Comparison of ENCODE assay signal across 16 cellular contexts in genomic region chr7:1915326-1915725, GRCh38.
DNase-seq lines count a peak whose midpoint lies in the region; ATAC-seq, FAIRE-seq and TF ChIP-seq lines count a peak whose summit lies in the region.
"Had no signal": no experiment of that assay in that cellular context is flagged by ENCODE, and none has a peak within 500 bp of the region (broad histone marks: within the 10 kb centered on the region; RNA-seq: fewer than 3 reads in every experiment).

No MANE protein-coding gene starts in this region.

- ATAC-seq in Right ventricle myocardium inferior (no peak), HG02610 (IDR thresholded peaks at IDR 0.05; ENCODE audit: unreplicated experiment) (no peak), GM21576 (IDR thresholded peaks at IDR 0.05; ENCODE audit: unreplicated experiment) (no peak)
- ATAC-seq: GM12878 had no signal

- H3K27me3 ChIP-seq in left ventricle myocardium inferior (ENCODE audit: low read depth) (no peaks in the 10 kb centered on the region), BLaER1 (no peaks in the 10 kb centered on the region), H1 (replicated peaks in 1 of 4; ENCODE audit: control insufficient read depth in 3 of 4, extremely low read depth in 1 of 4, insufficient read depth in 3 of 4, low read length in 3 of 4) (no peaks in the 10 kb centered on the region), neural progenitor cell (no peaks in the 10 kb centered on the region)

- intact Hi-C loops in Right ventricle myocardium inferior (cut with DNase I) (no loop called here), left ventricle myocardium inferior (cut with micrococcal nuclease) (no loop called here)

- H3K79me2 ChIP-seq in H1 (ENCODE audit: control insufficient read depth in 1 of 2, insufficient read depth in 2 of 2, low read length in 2 of 2) (no peaks in the 10 kb centered on the region), neural progenitor cell (ENCODE audit: low read depth) (no peaks in the 10 kb centered on the region)

- H4K5ac ChIP-seq in H1 (ENCODE audit: insufficient read length, low read depth, low read length): no peak overlapping the region

- H3K4me2 ChIP-seq in BLaER1: 0 out of 2 replicates have a peak overlapping the region, but pooled peaks have one; percentile 14
- H3K4me2 ChIP-seq in H1 (ENCODE audit: insufficient read depth in 1 of 2, low read depth in 2 of 2, low read length in 2 of 2): no peak overlapping the region
- H3K4me2 ChIP-seq in neural progenitor cell: no peak overlapping the region

- TF ChIP-seq POLR2A in H1 (IDR thresholded peaks at IDR 0.05; ENCODE audit: control extremely low read depth in 1 of 2, low read depth in 2 of 2, low read length in 2 of 2): no peak

- H3K23ac ChIP-seq in H1 (ENCODE audit: insufficient read length): no peak overlapping the region

- no peak overlapping the region for H3K18ac ChIP-seq in H1 (ENCODE audit: extremely low read depth, low read length)

- H3K79me1 ChIP-seq in H1 (ENCODE audit: low read depth, low read length): no peaks in the 10 kb centered on the region; the same call in 1 of the 2 replicates

- H3K9me3 Mint-ChIP-seq in neural progenitor cell: no peaks in the 10 kb centered on the region
- H3K9me3 Mint-ChIP-seq in immature natural killer cell: no peaks in the 10 kb centered on the region

- POLR2A ChIA-PET in H1 (lab: Charles Lee; ENCODE audit: partially characterized antibody): no interaction called here

- H3K23me2 ChIP-seq in H1 (ENCODE audit: low read depth, low read length): no peaks in the 10 kb centered on the region

- H3K27me3 Mint-ChIP-seq in neural progenitor cell (ENCODE audit: insufficient read depth, low read depth) (peaks cover 3% of the 10 kb centered on the region), immature natural killer cell (ENCODE audit: low read depth in 3 of 3) (peaks cover 0 to 2% (median 1%) of the 10 kb centered on the region in 3 donors)

- H3K4me1 ChIP-seq in left ventricle myocardium inferior: peaks cover 51% of the 10 kb centered on the region
- peaks cover 87% of the 10 kb centered on the region for H3K4me1 ChIP-seq in BLaER1
- no peaks in the 10 kb centered on the region; a peak in 1 of 7 replicates for H3K4me1 ChIP-seq in H1 (replicated peaks in 1 of 4; ENCODE audit: control insufficient read depth in 3 of 4, insufficient read depth in 4 of 4, low read length in 3 of 4)
- H3K4me1 ChIP-seq in neural progenitor cell: no peaks in the 10 kb centered on the region

- H2BK5ac ChIP-seq in H1 (ENCODE audit: low read depth, low read length): peak overlapping the region; percentile 52; the same call in 1 of the 2 replicates

- H3K4me3 ChIP-seq in left ventricle myocardium inferior: no peak overlapping the region
- no peak overlapping the region for H3K4me3 ChIP-seq in BLaER1
- H3K4me3 ChIP-seq in H1 (ENCODE audit: extremely low read depth in 1 of 4, insufficient read depth in 2 of 4, low read depth in 3 of 4, low read length in 4 of 4): no peak overlapping the region
- no peak overlapping the region for H3K4me3 ChIP-seq in neural progenitor cell
- H3K4me3 ChIP-seq: GM12878, GM23248 had no signal

- H4K91ac ChIP-seq in H1 (replicated peaks; ENCODE audit: insufficient read length, low read length): no peak overlapping the region

- H3K27ac ChIP-seq in left ventricle myocardium inferior (replicated peaks): no peak overlapping the region
- H3K27ac ChIP-seq in BLaER1: no peak overlapping the region
- no peak overlapping the region for H3K27ac ChIP-seq in H1 (ENCODE audit: low read depth, low read length)
- H3K27ac ChIP-seq in neural progenitor cell: no peak overlapping the region
- H3K27ac ChIP-seq: 22Rv1, GM23248 had no signal

- DNase-seq in Right ventricle myocardium inferior (ENCODE audit: missing footprints) (peak; percentile 45), left ventricle myocardium inferior (no peak), H1 (ENCODE audit: low read depth in 1 of 2, low spot score in 2 of 2) (no peak), neural progenitor cell (ENCODE audit: low spot score) (no peak), immature natural killer cell (no peak)
- DNase-seq: Calu3; CD4-positive, CD25-positive, alpha-beta regulatory T cell; DMS 273 treated with DMSO at 0.1 percent for 48 hours; GM23248; H7 had no signal

- CTCF ChIA-PET in H1 (lab: Charles Lee; ENCODE audit: partially characterized antibody): no interaction called here

- peaks cover 4% of the 10 kb centered on the region for H3K36me3 Mint-ChIP-seq in neural progenitor cell
- peaks cover 0 to 2% (median 0%) of the 10 kb centered on the region in 3 donors for H3K36me3 Mint-ChIP-seq in immature natural killer cell

- H3K27ac Mint-ChIP-seq in neural progenitor cell: peak overlapping the region; percentile 17
- no peak overlapping the region for H3K27ac Mint-ChIP-seq in immature natural killer cell

- H3K9ac ChIP-seq in BLaER1 (no peak overlapping the region), H1 (replicated peaks in 1 of 4; ENCODE audit: extremely low read depth in 1 of 4, low read depth in 3 of 4, low read length in 3 of 4) (no peak overlapping the region), neural progenitor cell (no peak overlapping the region)
- H3K9ac ChIP-seq: GM23248 had no signal

- H3K4ac ChIP-seq in H1 (replicated peaks; ENCODE audit: insufficient read length, low read depth, low read length): no peak overlapping the region

- no peak for TF ChIP-seq EP300 in H1 (IDR thresholded peaks at IDR 0.05; ENCODE audit: borderline replicate concordance in 1 of 2, low read depth in 2 of 2, low read length in 2 of 2)

- no peak for FAIRE-seq in H1 (lab: Jason Lieb, UNC)
- FAIRE-seq: GM12878, GM18507 had no signal

- H3K4me3 Mint-ChIP-seq in neural progenitor cell (no peak overlapping the region), immature natural killer cell (no peak overlapping the region)

- H3K14ac ChIP-seq in H1 (ENCODE audit: insufficient read length): no peak overlapping the region

- H3K9me3 ChIP-seq in left ventricle myocardium inferior (replicated peaks): no peaks in the 10 kb centered on the region
- no peaks in the 10 kb centered on the region for H3K9me3 ChIP-seq in BLaER1
- H3K9me3 ChIP-seq in H1 (ENCODE audit: insufficient read depth in 2 of 2, low read depth in 1 of 2, low read length in 1 of 2): no peaks in the 10 kb centered on the region
- no peaks in the 10 kb centered on the region for H3K9me3 ChIP-seq in neural progenitor cell (ENCODE audit: low read depth)

- no peak for TF ChIP-seq CTCF in left ventricle myocardium inferior (IDR thresholded peaks at IDR 0.05; ENCODE audit: borderline replicate concordance)
- no peak for TF ChIP-seq CTCF in H1 (IDR thresholded peaks at IDR 0.05; ENCODE audit: control extremely low read depth in 1 of 3, insufficient read depth in 1 of 3, low read depth in 1 of 3, low read length in 3 of 3)
- no peak for TF ChIP-seq CTCF in neural progenitor cell (IDR thresholded peaks at IDR 0.05)

- peaks cover 100% of the 10 kb centered on the region for H4K20me1 ChIP-seq in BLaER1
- H4K20me1 ChIP-seq in H1 (replicated peaks in 1 of 2; ENCODE audit: control insufficient read depth in 1 of 2, insufficient read depth in 2 of 2, low read length in 2 of 2): peaks cover 2 to 5% of the 10 kb centered on the region in 2 experiments
- H4K20me1 ChIP-seq in neural progenitor cell (ENCODE audit: low read depth): no peaks in the 10 kb centered on the region

- H4K8ac ChIP-seq in H1 (ENCODE audit: extremely low read depth, insufficient read depth, low read length): no peak overlapping the region

- H3F3A ChIP-seq in neural progenitor cell (ENCODE audit: low read depth): no peaks in the 10 kb centered on the region

- no peak overlapping the region for H2AK5ac ChIP-seq in H1 (ENCODE audit: low read depth, low read length)

- no peak overlapping the region for H3K56ac ChIP-seq in H1 (replicated peaks; ENCODE audit: insufficient read length, low read depth, low read length)

- H3K36me3 ChIP-seq in left ventricle myocardium inferior (no peaks in the 10 kb centered on the region), BLaER1 (peaks cover 64% of the 10 kb centered on the region), H1 (ENCODE audit: control insufficient read depth in 2 of 4, insufficient read depth in 4 of 4, low read length in 3 of 4) (no peaks in the 10 kb centered on the region), neural progenitor cell (no peaks in the 10 kb centered on the region)

- 92% methylated on average over 15 of the region's 30 CpGs; no CpG with 5 or more reads in 1 of the 2 experiments for WGBS in H1 (ENCODE audit: extremely low coverage in 1 of 2, insufficient coverage in 1 of 2, insufficient read length in 1 of 2, insufficient replicate concordance in 2 of 2, low coverage in 1 of 2, low lambda C conversion rate in 2 of 2, missing lambda C conversion rate in 1 of 2), 2 experiments

- H2AFZ ChIP-seq in H1 (ENCODE audit: low read length): no peak overlapping the region
- H2AFZ ChIP-seq in neural progenitor cell (replicated peaks): no peak overlapping the region
- H2AFZ ChIP-seq: GM23248 had no signal

- no peak overlapping the region for H2BK120ac ChIP-seq in H1 (replicated peaks; ENCODE audit: low read depth, low read length)

- H2BK12ac ChIP-seq in H1 (ENCODE audit: low read depth, low read length): no peak overlapping the region

- no peak overlapping the region for H2BK15ac ChIP-seq in H1 (ENCODE audit: low read length)

- H3K4me1 Mint-ChIP-seq in neural progenitor cell (peaks cover 11% of the 10 kb centered on the region), immature natural killer cell (peaks cover 11 to 28% of the 10 kb centered on the region in 2 donors)

- H2BK20ac ChIP-seq in H1 (ENCODE audit: low read length): no peak overlapping the region

- TF ChIP-seq RAD21 in H1 (IDR thresholded peaks at IDR 0.05 in 1 of 2, conservative IDR thresholded peaks at IDR 0.05 in 1 of 2; ENCODE audit: low read depth in 2 of 2, low read length in 2 of 2): no peak

TF ChIP-seq in H1, 55 proteins besides CTCF, POLR2A, EP300 and RAD21 (continues in another document):
- TF ChIP-seq ZNF274 (IDR thresholded peaks at IDR 0.05; ENCODE audit: borderline replicate concordance, extremely low read depth, low read length) (no peak), HDAC6 (IDR thresholded peaks at IDR 0.05; ENCODE audit: low read depth, low read length) (no peak), RFX5 (IDR thresholded peaks at IDR 0.05; ENCODE audit: borderline replicate concordance, low read depth, low read length) (no peak), NANOG (IDR thresholded peaks at IDR 0.05; ENCODE audit: insufficient read depth, low read depth, low read length, poor library complexity, severe bottlenecking) (no peak), EGR1 (IDR thresholded peaks at IDR 0.05; ENCODE audit: borderline replicate concordance, low read depth, low read length) (no peak), CEBPB (IDR thresholded peaks at IDR 0.05; ENCODE audit: low read depth, low read length) (no peak), TAF1 (IDR thresholded peaks at IDR 0.05; ENCODE audit: low read depth, low read length) (no peak), PHF8 (conservative IDR thresholded peaks at IDR 0.05; ENCODE audit: low read depth, low read length) (no peak), TBP (IDR thresholded peaks at IDR 0.05; ENCODE audit: low read depth, low read length) (no peak)
